Comparison of ENCODE assay signal across 27 cellular contexts in genomic region chr7:36865019-36865418, GRCh38.
A peak's percentile ranks its signal among the peaks of the same experiment; 100 is the strongest.
DNase-seq lines count a peak whose midpoint lies in the region; ATAC-seq and TF ChIP-seq lines count a peak whose summit lies in the region.
"Had no signal": no experiment of that assay in that cellular context is flagged by ENCODE, and none has a peak within 500 bp of the region (broad histone marks: within the 10 kb centered on the region; RNA-seq: fewer than 3 reads in every experiment).

No MANE protein-coding gene starts in this region.

- H3K27me3 ChIP-seq in CD8-positive, alpha-beta memory T cell (ENCODE audit: insufficient read depth, low read length, poor library complexity, severe bottlenecking) = no peaks in the 10 kb centered on the region
- H3K27me3 ChIP-seq in trophoblast cell (ENCODE audit: insufficient read depth, low read length) (no peaks in the 10 kb centered on the region), psoas muscle (ENCODE audit: insufficient read depth in 3 of 3, low read length in 2 of 3) (no peaks in the 10 kb centered on the region)
- H3K27me3 ChIP-seq: ascending aorta; BLaER1 treated with 17β-estradiol and CSF1 and Interleukin-3, amounts not matched to agents 10 nM and 100 nM; left lung; stomach had no signal

- H3K18ac ChIP-seq in trophoblast cell (ENCODE audit: low read length) = no peak overlapping the region

- H2AK5ac ChIP-seq in trophoblast cell (ENCODE audit: low read length) = no peak overlapping the region

- no peak overlapping the region for H3K9ac ChIP-seq in trophoblast cell (ENCODE audit: low read length)
- H3K9ac ChIP-seq: BLaER1 treated with 17β-estradiol and CSF1 and Interleukin-3, amounts not matched to agents 10 nM and 100 nM; GM23248 had no signal

- peak overlapping the region; percentile 75 to 95 (median 90) for H3K27ac Mint-ChIP-seq in CD8-positive, alpha-beta memory T cell
- H3K27ac Mint-ChIP-seq in T-helper 17 cell = peak overlapping the region; percentile 6
- H3K27ac Mint-ChIP-seq in central memory CD8-positive, alpha-beta T cell (ENCODE audit: low read depth) = peak overlapping the region; percentile 92
- H3K27ac Mint-ChIP-seq: activated T-helper 1 cell treated with anti-CD3 and anti-CD28 coated beads, Interleukin-12 subunit alpha, Interleukin-12 subunit beta, Interleukin-2, Interleukin-4 antibody, amounts not matched to agents 30 ng/mL and 10 ng/mL and 1 ng/mL, durations not matched to agents 14 hours and 24 hours and 36 hours; endodermal cell had no signal

- POLR2A ChIA-PET in CD8-positive, alpha-beta memory T cell (lab: Charles Lee) = no interaction called here

- no peak overlapping the region for H4K12ac ChIP-seq in trophoblast cell (ENCODE audit: low read depth, low read length)

- WGBS in trophoblast cell (ENCODE audit: extremely low coverage, insufficient coverage, insufficient read length) = no CpG with 5 or more reads among the region's 3 CpGs
- WGBS in psoas muscle, 3 donors = 83 to 89% (median 88%) methylated on average over 3 of the region's 3 CpGs

- no peak overlapping the region for H3K14ac ChIP-seq in trophoblast cell (ENCODE audit: low read length)

- H3K79me1 ChIP-seq in trophoblast cell (ENCODE audit: low read length) = peaks cover 9% of the 10 kb centered on the region

- H3K4me3 Mint-ChIP-seq in CD8-positive, alpha-beta memory T cell = peak overlapping the region; percentile 27 to 73 (median 63)
- H3K4me3 Mint-ChIP-seq in T-helper 17 cell = no peak overlapping the region
- peak overlapping the region; percentile 65 for H3K4me3 Mint-ChIP-seq in central memory CD8-positive, alpha-beta T cell
- H3K4me3 Mint-ChIP-seq: activated T-helper 1 cell treated with anti-CD3 and anti-CD28 coated beads, Interleukin-12 subunit alpha, Interleukin-12 subunit beta, Interleukin-2, Interleukin-4 antibody, amounts not matched to agents 30 ng/mL and 10 ng/mL and 1 ng/mL, durations not matched to agents 14 hours and 24 hours and 36 hours; endodermal cell had no signal

- intact Hi-C loops in psoas muscle (cut with DNase I) = no loop called here

- peaks cover 5% of the 10 kb centered on the region for H3K36me3 ChIP-seq in CD8-positive, alpha-beta memory T cell (ENCODE audit: insufficient read depth, low read length)
- H3K36me3 ChIP-seq in trophoblast cell (ENCODE audit: control insufficient read depth in 1 of 2, insufficient read depth in 2 of 2, low read length in 2 of 2) = peaks cover 0 to 8% of the 10 kb centered on the region in 2 experiments
- peaks cover 0 to 3% of the 10 kb centered on the region in 2 donors for H3K36me3 ChIP-seq in psoas muscle (ENCODE audit: insufficient read depth in 1 of 2, low read depth in 1 of 2)
- H3K36me3 ChIP-seq: ascending aorta had no signal

- no peak overlapping the region for H4K8ac ChIP-seq in trophoblast cell (ENCODE audit: low read depth, low read length)

- H4K91ac ChIP-seq in trophoblast cell (ENCODE audit: low read depth, low read length) = no peak overlapping the region

- H3K4me2 ChIP-seq in trophoblast cell (ENCODE audit: low read length) = no peak overlapping the region

- no peak overlapping the region for H3K4ac ChIP-seq in trophoblast cell (ENCODE audit: low read depth, low read length)

- H2AFZ ChIP-seq in trophoblast cell (ENCODE audit: insufficient read depth, low read length, poor library complexity) = no peak overlapping the region
- H2AFZ ChIP-seq: GM23248 had no signal

- no peak for TF ChIP-seq CTCF in psoas muscle (IDR thresholded peaks at IDR 0.05)

- H3K23ac ChIP-seq in trophoblast cell (ENCODE audit: low read length) = no peak overlapping the region

- ATAC-seq in T-helper 17 cell (peak; percentile 74), psoas muscle (no peak), HG03280 (IDR thresholded peaks at IDR 0.05; ENCODE audit: unreplicated experiment) (no peak)
- ATAC-seq in central memory CD8-positive, alpha-beta T cell (replicated peaks; ENCODE audit: extremely low read depth, poor library complexity, severe bottlenecking) = peak; percentile 81
- ATAC-seq: left lung, Panc1, right cardiac atrium had no signal

- H3K27ac ChIP-seq in CD8-positive, alpha-beta memory T cell (ENCODE audit: low read depth, low read length) = no peak overlapping the region
- H3K27ac ChIP-seq in trophoblast cell (ENCODE audit: low read depth, low read length) = no peak overlapping the region
- H3K27ac ChIP-seq in psoas muscle = no peak overlapping the region
- H3K27ac ChIP-seq: ascending aorta; BLaER1 treated with 17β-estradiol and CSF1 and Interleukin-3, amounts not matched to agents 10 nM and 100 nM; GM23248; left lung; VCaP had no signal

- H2BK12ac ChIP-seq in trophoblast cell (ENCODE audit: low read length) = no peak overlapping the region

- no peaks in the 10 kb centered on the region for H3K27me3 Mint-ChIP-seq in CD8-positive, alpha-beta memory T cell
- no peaks in the 10 kb centered on the region for H3K27me3 Mint-ChIP-seq in T-helper 17 cell
- no peaks in the 10 kb centered on the region for H3K27me3 Mint-ChIP-seq in central memory CD8-positive, alpha-beta T cell

- H3K9me3 ChIP-seq in CD8-positive, alpha-beta memory T cell (ENCODE audit: low read length) = no peaks in the 10 kb centered on the region
- H3K9me3 ChIP-seq in T-helper 17 cell (ENCODE audit: control insufficient read depth, low read length, poor library complexity, severe bottlenecking) (no peaks in the 10 kb centered on the region), trophoblast cell (ENCODE audit: insufficient read depth, low read depth, low read length) (peaks cover 2% of the 10 kb centered on the region), psoas muscle (no peaks in the 10 kb centered on the region)
- H3K9me3 ChIP-seq: ascending aorta; BLaER1 treated with 17β-estradiol and CSF1 and Interleukin-3, amounts not matched to agents 10 nM and 100 nM; left lung; stomach had no signal

- H2BK120ac ChIP-seq in trophoblast cell (ENCODE audit: insufficient read depth, low read length, poor library complexity) = no peak overlapping the region

- CTCF ChIA-PET in CD8-positive, alpha-beta memory T cell (lab: Charles Lee) = interaction anchor here (1.2 to 1.4 kb wide), 2 partner anchors 9 to 194 kb away, joined by 3 to 4 read pairs; no protein-coding TSS in a partner anchor

- no peak overlapping the region for H3K4me3 ChIP-seq in CD8-positive, alpha-beta memory T cell (ENCODE audit: low read length)
- H3K4me3 ChIP-seq in trophoblast cell (ENCODE audit: low read depth, low read length) (no peak overlapping the region), psoas muscle (no peak overlapping the region)
- H3K4me3 ChIP-seq: ascending aorta; BLaER1 treated with 17β-estradiol and CSF1 and Interleukin-3, amounts not matched to agents 10 nM and 100 nM; GM23248; left lung; stomach had no signal

- peaks cover 25% of the 10 kb centered on the region for H3K4me1 ChIP-seq in CD8-positive, alpha-beta memory T cell (ENCODE audit: insufficient read depth, low read length)
- H3K4me1 ChIP-seq in trophoblast cell (ENCODE audit: control insufficient read depth in 1 of 2, insufficient read depth in 2 of 2, low read length in 2 of 2) = peaks cover 15 to 23% of the 10 kb centered on the region in 2 experiments
- H3K4me1 ChIP-seq in psoas muscle = no peaks in the 10 kb centered on the region
- H3K4me1 ChIP-seq: ascending aorta, left lung, stomach had no signal

- no peaks in the 10 kb centered on the region for H3K9me3 Mint-ChIP-seq in CD8-positive, alpha-beta memory T cell
- no peaks in the 10 kb centered on the region for H3K9me3 Mint-ChIP-seq in central memory CD8-positive, alpha-beta T cell
- H3K9me3 Mint-ChIP-seq: activated T-helper 1 cell treated with anti-CD3 and anti-CD28 coated beads, Interleukin-12 subunit alpha, Interleukin-12 subunit beta, Interleukin-2, Interleukin-4 antibody, amounts not matched to agents 30 ng/mL and 10 ng/mL and 1 ng/mL, durations not matched to agents 14 hours and 24 hours and 36 hours; endodermal cell had no signal

- no peaks in the 10 kb centered on the region for H3K79me2 ChIP-seq in trophoblast cell (ENCODE audit: control insufficient read depth, insufficient read depth, low read length, poor library complexity)

- peaks cover 39 to 76% (median 46%) of the 10 kb centered on the region in 3 donors for H3K36me3 Mint-ChIP-seq in CD8-positive, alpha-beta memory T cell
- peaks cover 19% of the 10 kb centered on the region for H3K36me3 Mint-ChIP-seq in T-helper 17 cell (ENCODE audit: low read depth)
- peaks cover 31% of the 10 kb centered on the region for H3K36me3 Mint-ChIP-seq in central memory CD8-positive, alpha-beta T cell (ENCODE audit: insufficient read depth)

- no peak overlapping the region for H2BK5ac ChIP-seq in trophoblast cell (ENCODE audit: low read depth, low read length, poor library complexity)

- peak in 1 of 5 donors; percentile 53 for DNase-seq in CD8-positive, alpha-beta memory T cell
- DNase-seq in T-helper 17 cell (no peak), trophoblast cell (peak; percentile 40 to 75), psoas muscle (no peak), KG1 (lab: John Stamatoyannopoulos, UW) (no peak)
- DNase-seq in central memory CD8-positive, alpha-beta T cell (ENCODE audit: low spot score in 2 of 2) = no peak
- DNase-seq: activated CD4-positive, alpha-beta T cell treated with anti-CD3 and anti-CD28 coated beads for 4 hours; activated naive CD4-positive, alpha-beta T cell treated with anti-CD3 and anti-CD28 coated beads, Interleukin-2, amount 50 U/mL, for 16 hours; Calu3; DMS79; endodermal cell; glutamatergic neuron; GM23248; islet precursor cell; left lung; NCI-H2107; NCI-H345; right cardiac atrium; stimulated activated CD8-positive, alpha-beta memory T cell treated with anti-CD3 and anti-CD28 coated beads, Interleukin-4, amount 100 ng/mL, for 48 hours; stomach; T1000 had no signal

- peaks cover 57 to 71% (median 57%) of the 10 kb centered on the region in 3 donors for H3K4me1 Mint-ChIP-seq in CD8-positive, alpha-beta memory T cell
- H3K4me1 Mint-ChIP-seq in T-helper 17 cell = peaks cover 40% of the 10 kb centered on the region
- H3K4me1 Mint-ChIP-seq in central memory CD8-positive, alpha-beta T cell = peaks cover 51% of the 10 kb centered on the region

Comparison
In these comparisons a context has a peak if more than half of its experiments do, and no peak if none do; other contexts are left out.
1. DNase-seq: peak in trophoblast cell (2 of 2); none in T-helper 17 cell (0 of 3), central memory CD8-positive, alpha-beta T cell (0 of 2), psoas muscle (0 of 2) and KG1 (single experiment).
2. H3K27ac Mint-ChIP-seq: peak in every context shown above with its lines; median percentile 92 in central memory CD8-positive, alpha-beta T cell; 90 in CD8-positive, alpha-beta memory T cell; 6 in T-helper 17 cell.
3. ATAC-seq: peak in T-helper 17 cell (single experiment) and central memory CD8-positive, alpha-beta T cell (single experiment); none in psoas muscle (0 of 4) and HG03280 (single experiment).